ENCODE assay signal across 16 cellular contexts in the genomic region with DNA sequence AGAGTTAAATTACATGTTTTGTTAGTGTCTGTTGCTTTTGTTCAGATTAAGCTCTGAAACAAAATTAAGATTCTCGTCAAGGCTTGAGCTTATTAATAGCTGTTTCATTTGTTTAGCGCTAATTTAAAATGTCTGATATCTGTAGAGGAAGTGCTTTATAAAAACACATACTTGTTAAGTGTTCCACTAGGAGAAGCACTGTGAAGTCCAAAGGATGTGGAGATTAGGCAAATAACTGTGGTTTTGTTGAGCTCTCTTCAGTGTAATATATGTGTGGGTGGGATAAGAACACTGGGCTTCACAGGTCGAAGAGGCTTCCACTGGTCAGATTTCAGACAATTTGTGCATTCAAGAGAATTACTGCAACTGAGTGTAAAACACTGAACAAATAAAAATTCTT.
DNase-seq lines count a peak whose midpoint lies in the region; ATAC-seq and TF ChIP-seq lines count a peak whose summit lies in the region.
"Had no signal": no experiment of that assay in that cellular context is flagged by ENCODE, and none has a peak within 500 bp of the region (broad histone marks: within the 10 kb centered on the region; RNA-seq: fewer than 3 reads in every experiment).

No MANE protein-coding gene starts in this region.

- TF ChIP-seq CTCF in brain (conservative IDR thresholded peaks at IDR 0.05): no peak
- TF ChIP-seq CTCF in smooth muscle cell (IDR thresholded peaks at IDR 0.05; ENCODE audit: borderline replicate concordance, insufficient read depth, poor library complexity, severe bottlenecking): no peak

- peak; percentile 19 for DNase-seq in NCI-H226
- no peak for DNase-seq in smooth muscle cell (lab: John Stamatoyannopoulos, UW; ENCODE audit: unreplicated experiment)
- DNase-seq in NCI-H774 (lab: John Stamatoyannopoulos, UW): no peak
- no peak for DNase-seq in NOMO-1 treated with DMSO at 0.1 percent for 48 hours (lab: John Stamatoyannopoulos, UW; ENCODE audit: unreplicated experiment)
- DNase-seq in DMS 273 treated with DMSO at 0.1 percent for 48 hours (lab: John Stamatoyannopoulos, UW): no peak
- DNase-seq in EL: no peak
- DNase-seq: activated CD4-positive, alpha-beta T cell treated with anti-CD3 and anti-CD28 coated beads, Interleukin-2, amount 10 ng/mL, durations not matched to agents 24 days and 14 days; anterior cingulate cortex; foreskin keratinocyte; left ventricle myocardium inferior; NCI-H446; right lobe of liver; T1000 had no signal

- no peak overlapping the region for H2AFZ ChIP-seq in smooth muscle cell (ENCODE audit: low read depth)

- no peaks in the 10 kb centered on the region for H3F3A ChIP-seq in smooth muscle cell (ENCODE audit: low read depth)

- H3K9me3 ChIP-seq in smooth muscle cell (replicated peaks; ENCODE audit: low read depth): no peaks in the 10 kb centered on the region
- H3K9me3 ChIP-seq: left ventricle myocardium inferior, right lobe of liver had no signal

- H3K4me3 ChIP-seq in smooth muscle cell: no peak overlapping the region
- H3K4me3 ChIP-seq: coronary artery, left ventricle myocardium inferior, right lobe of liver had no signal

- peaks cover 54% of the 10 kb centered on the region for H4K20me1 ChIP-seq in smooth muscle cell (ENCODE audit: low read depth)

- no peaks in the 10 kb centered on the region for H3K36me3 ChIP-seq in smooth muscle cell (ENCODE audit: low read depth)
- H3K36me3 ChIP-seq: left ventricle myocardium inferior, right lobe of liver had no signal

- peaks cover 23% of the 10 kb centered on the region for H3K4me1 ChIP-seq in smooth muscle cell (ENCODE audit: low read depth)
- H3K4me1 ChIP-seq: foreskin keratinocyte, left ventricle myocardium inferior, right lobe of liver had no signal

- WGBS in smooth muscle cell (ENCODE audit: low lambda C conversion rate): 15% methylated on average over 3 of the region's 3 CpGs

- H3K27ac Mint-ChIP-seq in brain: peak overlapping the region in 3 of 5 experiments; percentile 0 to 43 (median 10)
- H3K27ac Mint-ChIP-seq: activated CD4-positive, alpha-beta T cell treated with anti-CD3 and anti-CD28 coated beads, Interleukin-2, amount 10 ng/mL, durations not matched to agents 24 days and 14 days had no signal

- no peak overlapping the region for H3K9ac ChIP-seq in smooth muscle cell (ENCODE audit: low read depth)

- peaks cover 0 to 4% (median 0%) of the 10 kb centered on the region in 5 experiments for H3K9me3 Mint-ChIP-seq in brain
- H3K9me3 Mint-ChIP-seq: activated CD4-positive, alpha-beta T cell treated with anti-CD3 and anti-CD28 coated beads, Interleukin-2, amount 10 ng/mL, durations not matched to agents 24 days and 14 days had no signal

- H3K4me1 Mint-ChIP-seq in brain: peaks cover 92% of the 10 kb centered on the region
- H3K4me1 Mint-ChIP-seq: activated CD4-positive, alpha-beta T cell treated with anti-CD3 and anti-CD28 coated beads, Interleukin-2, amount 10 ng/mL, durations not matched to agents 24 days and 14 days had no signal

- peaks cover 5% of the 10 kb centered on the region for H3K27me3 ChIP-seq in smooth muscle cell (ENCODE audit: low read depth)
- H3K27me3 ChIP-seq: right lobe of liver had no signal

- peak overlapping the region; percentile 77 for H3K4me2 ChIP-seq in smooth muscle cell

- no peaks in the 10 kb centered on the region for H3K79me2 ChIP-seq in smooth muscle cell (ENCODE audit: low read depth)

- no peaks in the 10 kb centered on the region for H3K36me3 Mint-ChIP-seq in brain

- H3K27ac ChIP-seq in smooth muscle cell (ENCODE audit: low read depth): no peak overlapping the region
- H3K27ac ChIP-seq: coronary artery, foreskin keratinocyte, left ventricle myocardium inferior, right lobe of liver had no signal

- peak; percentile 34 for ATAC-seq in GM18870 (IDR thresholded peaks at IDR 0.05; ENCODE audit: unreplicated experiment)
- ATAC-seq: foreskin keratinocyte, right lobe of liver had no signal

- H3K4me3 Mint-ChIP-seq in brain: peak overlapping the region in 2 of 5 experiments; percentile 9 to 28
- H3K4me3 Mint-ChIP-seq: activated CD4-positive, alpha-beta T cell treated with anti-CD3 and anti-CD28 coated beads, Interleukin-2, amount 10 ng/mL, durations not matched to agents 24 days and 14 days had no signal

- H3K27me3 Mint-ChIP-seq in brain: no peaks in the 10 kb centered on the region
- H3K27me3 Mint-ChIP-seq: activated CD4-positive, alpha-beta T cell treated with anti-CD3 and anti-CD28 coated beads, Interleukin-2, amount 10 ng/mL, durations not matched to agents 24 days and 14 days had no signal
